In genomic region chr2:207945201-207945600, GRCh38 we compare ENCODE assay signal across 24 cellular contexts.
"Had no signal": no experiment of that assay in that cellular context is flagged by ENCODE, and none has a peak within 500 bp of the region (broad histone marks: within the 10 kb centered on the region; RNA-seq: fewer than 3 reads in every experiment).

No MANE protein-coding gene starts in this region.

- H3K36me3 ChIP-seq: uterus had no signal

- H3K27me3 ChIP-seq: neutrophil, right lobe of liver, tibial nerve, uterus had no signal

- H3K4me1 ChIP-seq: psoas muscle, right lobe of liver, uterus had no signal

- H3K4me3 ChIP-seq: left ventricle myocardium inferior, lung, mucosa of descending colon, psoas muscle, right lobe of liver, smooth muscle cell, tibial nerve, uterus had no signal

- H3K4me2 ChIP-seq: smooth muscle cell had no signal

- H3K27ac ChIP-seq: left ventricle myocardium inferior, neutrophil, parathyroid adenoma, psoas muscle, right lobe of liver, tibial nerve, uterus had no signal

- H2AFZ ChIP-seq: parathyroid adenoma had no signal

- ATAC-seq: mucosa of descending colon; naive thymus-derived CD4-positive, alpha-beta T cell; natural killer cell treated with Interleukin-12 subunit alpha and Interleukin-12 subunit beta and Interleukin-15 and Interleukin-18, amount 100 ng/mL, for 72 hours; psoas muscle; right lobe of liver; stimulated activated memory B cell treated with anti-CD40 and anti-IgM and Interleukin-4, amounts not matched to agents 10 μg/mL and 1 μg/mL and 100 μg/mL, for 72 hours; stimulated activated naive CD8-positive, alpha-beta T cell treated with anti-CD3 and anti-CD28 coated beads, Interleukin-15, amount 100 ng/mL, for 72 hours had no signal

- H3K9ac ChIP-seq: parathyroid adenoma had no signal

- DNase-seq: hippocampal formation; islet precursor cell; left ventricle myocardium inferior; midbrain; mucosa of descending colon; naive thymus-derived CD4-positive, alpha-beta T cell; occipital lobe; psoas muscle; right lobe of liver; stimulated activated CD4-positive, alpha-beta T cell treated with anti-CD3 and anti-CD28 coated beads, Interleukin-1b, Interleukin-23, amount 100 ng/mL, for 48 hours; stimulated activated CD4-positive, alpha-beta T cell treated with anti-CD3 and anti-CD28 coated beads, Interleukin-2, amount 100 ng/mL, for 48 hours; stimulated activated CD4-positive, alpha-beta T cell treated with anti-CD3 and anti-CD28 coated beads, Interleukin-4, amount 100 ng/mL, for 4 hours; stimulated activated CD8-positive, alpha-beta memory T cell treated with anti-CD3 and anti-CD28 coated beads, Interleukin-4, amount 100 ng/mL, for 48 hours; stimulated activated naive CD4-positive, alpha-beta T cell treated with Interleukin-2 at 50 U/mL for 16 hours; stimulated activated naive CD8-positive, alpha-beta T cell treated with anti-CD3 and anti-CD28 coated beads, Interleukin-15, amount 100 ng/mL, for 72 hours; substantia nigra; uterus had no signal

- H3K9me3 ChIP-seq: left ventricle myocardium inferior, mucosa of descending colon, neutrophil, psoas muscle, right lobe of liver, tibial nerve, uterus had no signal
